Comparison of ENCODE assay signal across 2 cellular contexts in genomic region chr3:73175698-73176097, GRCh38.
TF ChIP-seq lines count a peak whose summit lies in the region.

No MANE protein-coding gene starts in this region.

TF ChIP-seq in GM23338, 12 proteins besides CTCF, POLR2A, EP300 and RAD21 (continued from another document):
- no peak for TF ChIP-seq CREB1 (CRISPR knock-in tag; IDR thresholded peaks at IDR 0.05; ENCODE audit: low read depth)
- no peak for TF ChIP-seq NANOG (IDR thresholded peaks at IDR 0.05; ENCODE audit: borderline replicate concordance)
- no peak for TF ChIP-seq ZNF462 (CRISPR knock-in tag; IDR thresholded peaks at IDR 0.05)
- TF ChIP-seq ZNF331 (CRISPR knock-in tag; IDR thresholded peaks at IDR 0.05; ENCODE audit: low read depth): no peak
- no peak for TF ChIP-seq STAT1 (IDR thresholded peaks at IDR 0.05; ENCODE audit: unreplicated experiment)
- no peak for TF ChIP-seq EZH2phosphoT487 (IDR thresholded peaks at IDR 0.05; ENCODE audit: unreplicated experiment)
- no peak for TF ChIP-seq REST (IDR thresholded peaks at IDR 0.05; ENCODE audit: unreplicated experiment)
- TF ChIP-seq ETS1 (IDR thresholded peaks at IDR 0.05): no peak
- no peak for TF ChIP-seq POLR2AphosphoS5 (IDR thresholded peaks at IDR 0.05; ENCODE audit: low read depth)

TF ChIP-seq in H1, 55 proteins besides CTCF, POLR2A, EP300 and RAD21 (continued from another document):
- no peak for TF ChIP-seq CBX8 (IDR thresholded peaks at IDR 0.05; ENCODE audit: borderline replicate concordance, low read depth, low read length)
